1 cellular context compared by ENCODE assay signal in the genomic region with DNA sequence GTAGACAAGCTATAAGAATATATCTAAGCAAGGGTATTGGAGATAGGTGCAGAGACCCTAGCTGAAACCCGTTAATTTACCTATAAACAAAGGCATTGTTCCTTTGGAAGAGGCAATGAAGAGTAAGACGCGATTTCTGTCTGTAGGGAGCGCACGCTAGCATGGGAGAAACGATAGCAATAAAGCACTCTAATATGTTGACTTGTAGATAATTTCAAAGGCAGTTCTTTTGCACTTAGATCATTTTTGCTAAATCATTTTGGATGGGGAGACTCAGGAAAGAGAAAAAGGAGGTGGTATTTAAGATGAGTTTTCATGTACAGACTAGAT.
TF ChIP-seq lines count a peak whose summit lies in the region.

No MANE protein-coding gene starts in this region.

TF ChIP-seq in IMR-90, 13 proteins besides CTCF, POLR2A, EP300 and RAD21 (continued from another document):
- TF ChIP-seq, protein P1, sequence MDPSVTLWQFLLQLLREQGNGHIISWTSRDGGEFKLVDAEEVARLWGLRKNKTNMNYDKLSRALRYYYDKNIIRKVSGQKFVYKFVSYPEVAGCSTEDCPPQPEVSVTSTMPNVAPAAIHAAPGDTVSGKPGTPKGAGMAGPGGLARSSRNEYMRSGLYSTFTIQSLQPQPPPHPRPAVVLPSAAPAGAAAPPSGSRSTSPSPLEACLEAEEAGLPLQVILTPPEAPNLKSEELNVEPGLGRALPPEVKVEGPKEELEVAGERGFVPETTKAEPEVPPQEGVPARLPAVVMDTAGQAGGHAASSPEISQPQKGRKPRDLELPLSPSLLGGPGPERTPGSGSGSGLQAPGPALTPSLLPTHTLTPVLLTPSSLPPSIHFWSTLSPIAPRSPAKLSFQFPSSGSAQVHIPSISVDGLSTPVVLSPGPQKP (IDR thresholded peaks at IDR 0.05; ENCODE audit: borderline replicate concordance, low read depth, low read length) = no peak
